ENCODE assay signal across 1 cellular context in genomic region chr12:122202017-122202416, GRCh38.
TF ChIP-seq lines count a peak whose summit lies in the region.

No MANE protein-coding gene starts in this region.

TF ChIP-seq in SK-N-SH, 30 proteins besides CTCF, POLR2A, EP300 and RAD21 (continued from another document):
- TF ChIP-seq, protein P1, sequence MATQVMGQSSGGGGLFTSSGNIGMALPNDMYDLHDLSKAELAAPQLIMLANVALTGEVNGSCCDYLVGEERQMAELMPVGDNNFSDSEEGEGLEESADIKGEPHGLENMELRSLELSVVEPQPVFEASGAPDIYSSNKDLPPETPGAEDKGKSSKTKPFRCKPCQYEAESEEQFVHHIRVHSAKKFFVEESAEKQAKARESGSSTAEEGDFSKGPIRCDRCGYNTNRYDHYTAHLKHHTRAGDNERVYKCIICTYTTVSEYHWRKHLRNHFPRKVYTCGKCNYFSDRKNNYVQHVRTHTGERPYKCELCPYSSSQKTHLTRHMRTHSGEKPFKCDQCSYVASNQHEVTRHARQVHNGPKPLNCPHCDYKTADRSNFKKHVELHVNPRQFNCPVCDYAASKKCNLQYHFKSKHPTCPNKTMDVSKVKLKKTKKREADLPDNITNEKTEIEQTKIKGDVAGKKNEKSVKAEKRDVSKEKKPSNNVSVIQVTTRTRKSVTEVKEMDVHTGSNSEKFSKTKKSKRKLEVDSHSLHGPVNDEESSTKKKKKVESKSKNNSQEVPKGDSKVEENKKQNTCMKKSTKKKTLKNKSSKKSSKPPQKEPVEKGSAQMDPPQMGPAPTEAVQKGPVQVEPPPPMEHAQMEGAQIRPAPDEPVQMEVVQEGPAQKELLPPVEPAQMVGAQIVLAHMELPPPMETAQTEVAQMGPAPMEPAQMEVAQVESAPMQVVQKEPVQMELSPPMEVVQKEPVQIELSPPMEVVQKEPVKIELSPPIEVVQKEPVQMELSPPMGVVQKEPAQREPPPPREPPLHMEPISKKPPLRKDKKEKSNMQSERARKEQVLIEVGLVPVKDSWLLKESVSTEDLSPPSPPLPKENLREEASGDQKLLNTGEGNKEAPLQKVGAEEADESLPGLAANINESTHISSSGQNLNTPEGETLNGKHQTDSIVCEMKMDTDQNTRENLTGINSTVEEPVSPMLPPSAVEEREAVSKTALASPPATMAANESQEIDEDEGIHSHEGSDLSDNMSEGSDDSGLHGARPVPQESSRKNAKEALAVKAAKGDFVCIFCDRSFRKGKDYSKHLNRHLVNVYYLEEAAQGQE (IDR thresholded peaks at IDR 0.05; ENCODE audit: low read depth, low read length), result no peak
- TF ChIP-seq TCF12 (IDR thresholded peaks at IDR 0.05) (peak; percentile 59), RFX5 (IDR thresholded peaks at IDR 0.05; ENCODE audit: low read length) (no peak), EZH2phosphoT487 (IDR thresholded peaks at IDR 0.05; ENCODE audit: borderline replicate concordance, low read depth) (no peak), USF1 (IDR thresholded peaks at IDR 0.05; ENCODE audit: borderline replicate concordance, low read depth) (no peak), GATA2 (CRISPR knock-in tag; IDR thresholded peaks at IDR 0.05) (peak; percentile 68), MXI1 (IDR thresholded peaks at IDR 0.05; ENCODE audit: low read depth, low read length) (0 out of 2 replicates have a peak, but pooled peaks have one; percentile 53), CHD2 (IDR thresholded peaks at IDR 0.05; ENCODE audit: low read length, partially characterized antibody) (peak; percentile 72)
